ENCODE assay signal across 27 cellular contexts in the genomic region with DNA sequence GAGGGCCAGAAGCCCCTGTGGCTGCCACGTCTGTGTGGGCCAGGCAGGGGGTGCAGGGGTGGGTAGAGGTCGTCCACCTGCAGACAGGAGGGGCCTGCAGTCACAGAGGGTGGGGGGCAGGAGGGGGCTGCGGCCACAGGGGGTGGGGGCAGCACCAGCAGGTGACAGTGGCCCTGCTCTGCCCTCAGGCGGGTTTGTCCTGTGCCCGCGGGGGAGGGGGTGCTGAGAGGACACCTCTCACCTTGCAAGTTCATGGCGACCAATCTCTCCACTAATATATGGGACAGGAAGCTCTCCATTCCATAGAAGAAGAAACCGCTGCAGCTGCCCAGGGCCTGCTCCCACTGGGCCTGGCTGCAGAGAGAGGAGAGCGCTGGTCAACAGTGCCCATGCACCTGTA. TPM values are rescaled to one million over a fixed set of nuclear protein-coding genes. Genes with fewer than 3 reads are reported as not detected.
"Had no signal": no experiment of that assay in that cellular context is flagged by ENCODE, and none has a peak within 500 bp of the region (broad histone marks: within the 10 kb centered on the region; RNA-seq: fewer than 3 reads in every experiment).

No MANE protein-coding gene starts in this region.

- H3K4me3 ChIP-seq: heart left ventricle, left lung, lung, pancreas, psoas muscle, right lobe of liver, spleen, tibial nerve, upper lobe of left lung, vagina had no signal

- H3K4me1 ChIP-seq: heart left ventricle, left lung, pancreas, psoas muscle, right lobe of liver, spleen, tibial nerve, upper lobe of left lung, vagina had no signal

- H3K27ac ChIP-seq: heart left ventricle, left lung, pancreas, psoas muscle, right lobe of liver, spleen, tibial nerve, upper lobe of left lung, vagina had no signal

- H3K9me3 ChIP-seq: heart left ventricle, left lung, pancreas, psoas muscle, right lobe of liver, spleen, tibial nerve, upper lobe of left lung, vagina had no signal

- H3K36me3 ChIP-seq: heart left ventricle, left lung, pancreas, right lobe of liver, spleen, tibial nerve, upper lobe of left lung, vagina had no signal

- ATAC-seq: heart left ventricle, left colon, left lung, pancreas, psoas muscle, right lobe of liver had no signal

- DNase-seq: hypothalamus; immature natural killer cell; mesendoderm; naive B cell; nucleus accumbens; small intestine; stimulated activated CD4-positive, alpha-beta T cell treated with anti-CD3 and anti-CD28 coated beads, Interleukin-4, amount 100 ng/mL, for 24 hours; stimulated activated naive CD4-positive, alpha-beta T cell; substantia nigra had no signal

- H3K27me3 ChIP-seq: pancreas, right lobe of liver, upper lobe of left lung, vagina had no signal

RNA-seq across cellular contexts. Expression of a gene that starts 26.6 kb away (rescaled TPM):
- total RNA-seq: heart left ventricle, left colon, left lung, lower leg skin, lung, mesothelial cell of epicardium, mononuclear cell, neural crest cell, osteoblast, psoas muscle, right lobe of liver, spleen, temporal lobe, upper lobe of left lung, urinary bladder had no signal
